ENCODE assay signal across 21 cellular contexts in the genomic region with DNA sequence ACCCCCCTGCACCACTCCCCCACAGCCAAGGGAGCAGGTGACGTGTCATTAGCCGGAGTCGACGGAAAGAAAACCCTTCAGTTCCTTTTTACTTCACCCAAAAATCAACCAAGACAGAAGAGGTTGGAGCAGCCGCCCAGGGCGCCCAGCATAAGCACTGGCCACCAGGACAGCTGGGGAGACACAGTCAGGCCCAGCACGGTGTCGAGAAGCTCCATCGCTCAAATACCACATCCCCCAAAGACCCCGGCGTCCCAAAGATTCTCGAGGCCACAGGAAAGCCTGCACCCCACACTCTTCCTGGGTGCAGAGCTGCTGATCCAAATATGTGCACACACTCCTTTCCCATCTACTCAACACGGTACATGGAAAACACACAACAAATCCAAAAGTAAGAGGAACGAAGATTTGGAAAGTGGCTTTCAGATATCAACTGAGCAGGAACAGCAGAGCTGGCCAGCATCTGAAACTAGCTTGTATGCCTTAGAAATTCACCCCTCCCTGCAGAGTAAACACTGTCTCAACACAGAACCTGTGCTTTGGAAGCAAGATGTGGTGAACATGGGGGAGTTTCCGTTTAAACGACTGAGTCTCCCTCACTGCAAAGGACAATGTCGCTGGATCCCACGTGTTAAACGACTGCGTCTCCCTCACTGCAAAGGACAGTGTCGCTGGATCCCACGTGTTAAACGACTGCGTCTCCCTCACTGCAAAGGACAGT.
"Had no signal": no experiment of that assay in that cellular context is flagged by ENCODE, and none has a peak within 500 bp of the region (broad histone marks: within the 10 kb centered on the region; RNA-seq: fewer than 3 reads in every experiment).

No MANE protein-coding gene starts in this region.

- DNase-seq: activated CD4-positive, alpha-beta T cell treated with anti-CD3 and anti-CD28 coated beads, Interleukin-2, amount 50 U/mL, for 1 hour; activated CD4-positive, CD25-positive, alpha-beta regulatory T cell treated with anti-CD3 and anti-CD28 coated beads, Interleukin-2, amount 50 U/mL, for 72 hours; activated CD8-positive, alpha-beta memory T cell treated with anti-CD3 and anti-CD28 coated beads for 24 hours; activated CD8-positive, alpha-beta memory T cell treated with anti-CD3 and anti-CD28 coated beads, Interleukin-2, amount 50 U/mL, for 48 hours; activated effector memory CD4-positive, alpha-beta T cell treated with Interleukin-2 at 50 U/mL for 16 hours; activated naive CD4-positive, alpha-beta T cell treated with anti-CD3 and anti-CD28 coated beads, Interleukin-2, amount 50 U/mL, for 16 hours; activated T-cell treated with anti-CD3 and anti-CD28 coated beads, Interleukin-2, amount 50 U/mL, for 48 hours; effector CD4-positive, alpha-beta T cell; immature natural killer cell; kidney glomerular epithelial cell; midbrain; SW 1271; T-helper 2 cell; trophoblast cell had no signal

- ATAC-seq: esophagus mucosa, gastroesophageal sphincter had no signal

- H3K27me3 Mint-ChIP-seq: stimulated activated naive CD8-positive, alpha-beta T cell treated with anti-CD3 and anti-CD28 coated beads, Interleukin-15, Interleukin-2, amounts not matched to agents 100 ng/mL and 50 ng/mL, for 24 hours had no signal

- H3K9me3 Mint-ChIP-seq: immature natural killer cell; nephron; stimulated activated naive CD8-positive, alpha-beta T cell treated with anti-CD3 and anti-CD28 coated beads, Interleukin-15, Interleukin-2, amounts not matched to agents 100 ng/mL and 50 ng/mL, for 24 hours had no signal

- H3K36me3 Mint-ChIP-seq: immature natural killer cell had no signal

- H3K4me3 Mint-ChIP-seq: immature natural killer cell; nephron; stimulated activated naive CD8-positive, alpha-beta T cell treated with anti-CD3 and anti-CD28 coated beads, Interleukin-15, Interleukin-2, amounts not matched to agents 100 ng/mL and 50 ng/mL, for 24 hours had no signal

- H3K9me3 ChIP-seq: gastroesophageal sphincter, suprapubic skin had no signal

- H3K27ac Mint-ChIP-seq: immature natural killer cell; stimulated activated naive CD8-positive, alpha-beta T cell treated with anti-CD3 and anti-CD28 coated beads, Interleukin-15, Interleukin-2, amounts not matched to agents 100 ng/mL and 50 ng/mL, for 24 hours had no signal

- H3K27ac ChIP-seq: coronary artery, gastroesophageal sphincter, suprapubic skin, VCaP had no signal

- H3K4me3 ChIP-seq: coronary artery, gastroesophageal sphincter, suprapubic skin had no signal

- H3K4me1 ChIP-seq: gastroesophageal sphincter, suprapubic skin had no signal

- H3K36me3 ChIP-seq: gastroesophageal sphincter, suprapubic skin had no signal
